Comparison of ENCODE assay signal across 15 cellular contexts in genomic region chr14:81454572-81455218, GRCh38. TPM values are rescaled to one million over a fixed set of nuclear protein-coding genes. Genes with fewer than 3 reads are reported as not detected.
DNase-seq lines count a peak whose midpoint lies in the region; ATAC-seq, FAIRE-seq and TF ChIP-seq lines count a peak whose summit lies in the region.
"Had no signal": no experiment of that assay in that cellular context is flagged by ENCODE, and none has a peak within 500 bp of the region (broad histone marks: within the 10 kb centered on the region; RNA-seq: fewer than 3 reads in every experiment).

No MANE protein-coding gene starts in this region.

- H4K20me1 ChIP-seq in HepG2 (ENCODE audit: insufficient read depth, low read length): no peaks in the 10 kb centered on the region

- H3K9me3 ChIP-seq in HepG2 (ENCODE audit: low read length) (no peaks in the 10 kb centered on the region), right lobe of liver (no peaks in the 10 kb centered on the region), upper lobe of right lung (no peaks in the 10 kb centered on the region)
- H3K9me3 ChIP-seq: adrenal gland, Peyer's patch had no signal

- no peak overlapping the region for H3K27ac ChIP-seq in HepG2 (ENCODE audit: extremely low read length, insufficient read depth, low read length)
- no peak overlapping the region for H3K27ac ChIP-seq in right lobe of liver
- H3K27ac ChIP-seq in upper lobe of right lung: no peak overlapping the region
- H3K27ac ChIP-seq: adrenal gland, Peyer's patch had no signal

- TF ChIP-seq EP300 in HepG2 (IDR thresholded peaks at IDR 0.05; ENCODE audit: low read depth in 2 of 2, low read length in 2 of 2) (no peak), HepG2 (CRISPR knock-in tag; IDR thresholded peaks at IDR 0.05; ENCODE audit: borderline replicate concordance) (no peak)

- H3K4me3 ChIP-seq in HepG2 (replicated peaks in 1 of 3; ENCODE audit: insufficient read depth in 1 of 3, low read depth in 2 of 3, low read length in 3 of 3): no peak overlapping the region
- no peak overlapping the region for H3K4me3 ChIP-seq in right lobe of liver
- no peak overlapping the region for H3K4me3 ChIP-seq in upper lobe of right lung
- H3K4me3 ChIP-seq: adrenal gland, Peyer's patch had no signal

- no TSS peak for BruUV-seq in HepG2 (replicated peaks; lab: Mats Ljungman, UMichigan)

- H3K36me3 ChIP-seq in HepG2 (replicated peaks in 1 of 2; ENCODE audit: control insufficient read depth in 1 of 2, insufficient read depth in 2 of 2, low read length in 2 of 2): no peaks in the 10 kb centered on the region
- H3K36me3 ChIP-seq in right lobe of liver: no peaks in the 10 kb centered on the region
- no peaks in the 10 kb centered on the region for H3K36me3 ChIP-seq in upper lobe of right lung
- H3K36me3 ChIP-seq: adrenal gland, Peyer's patch had no signal

- no peak for TF ChIP-seq RAD21 in HepG2 (CRISPR knock-in tag; IDR thresholded peaks at IDR 0.05)

- CTCF ChIA-PET in HepG2 (lab: Yijun Ruan, JAX; ENCODE audit: low intra/inter-chr PET ratio, low total read pairs): interaction anchor here (1.0 kb wide), 1 partner anchor 185 kb away, joined by 3 read pairs; no protein-coding TSS in a partner anchor

- no peak for FAIRE-seq in HepG2 (lab: Jason Lieb, UNC)
- FAIRE-seq: GM12892, keratinocyte had no signal

- H3K4me1 ChIP-seq in HepG2 (ENCODE audit: insufficient read depth, low read length): peaks cover 36% of the 10 kb centered on the region
- peaks cover 0 to under 1% (median 0%) of the 10 kb centered on the region in 4 donors for H3K4me1 ChIP-seq in right lobe of liver
- peaks cover 12% of the 10 kb centered on the region for H3K4me1 ChIP-seq in upper lobe of right lung
- H3K4me1 ChIP-seq: adrenal gland, Peyer's patch had no signal

- TF ChIP-seq POLR2A in HepG2 (IDR thresholded peaks at IDR 0.05; ENCODE audit: insufficient read depth in 1 of 2, low read depth in 2 of 2, low read length in 2 of 2) (no peak), right lobe of liver (IDR thresholded peaks at IDR 0.05) (no peak)

- no peak for TF ChIP-seq CTCF in HepG2 (CRISPR knock-in tag; IDR thresholded peaks at IDR 0.05)
- TF ChIP-seq CTCF in right lobe of liver (IDR thresholded peaks at IDR 0.05): no peak
- no peak for TF ChIP-seq CTCF in upper lobe of right lung (IDR thresholded peaks at IDR 0.05)

- 25% methylated on average over 5 of the region's 5 CpGs for WGBS in HepG2 (ENCODE audit: low lambda C conversion rate)
- 77% methylated on average over 5 of the region's 5 CpGs for WGBS in right lobe of liver (ENCODE audit: insufficient coverage, low coverage, low lambda C conversion rate, missing lambda C conversion rate)

- no peak overlapping the region for H3K9ac ChIP-seq in HepG2 (ENCODE audit: insufficient read depth, low read depth, low read length)

- no peak for DNase-seq in HepG2 (ENCODE audit: low spot score)
- DNase-seq in right lobe of liver: no peak
- DNase-seq in upper lobe of right lung: no peak
- no peak for DNase-seq in iPS-NIHi11 (ENCODE audit: low spot score)
- no peak for DNase-seq in effector CD4-positive, alpha-beta T cell
- DNase-seq: activated CD8-positive, alpha-beta memory T cell treated with anti-CD3 and anti-CD28 coated beads, Interleukin-2, amount 50 U/mL, for 4 hours; adrenal gland; NCI-H446 treated with DMSO at 0.1 percent for 48 hours; Peyer's patch had no signal

- H3K79me2 ChIP-seq in HepG2 (ENCODE audit: insufficient read depth, low read length): no peaks in the 10 kb centered on the region

- H3K4me2 ChIP-seq in HepG2 (ENCODE audit: low read depth, low read length): peak overlapping the region; percentile 27; the same call in 1 of the 2 replicates

- intact Hi-C loops in HepG2 (cut with micrococcal nuclease; ENCODE audit: unreplicated experiment) (loop anchor here (5.0 kb wide), 1 partner anchor 237 kb away; no protein-coding TSS in a partner anchor), right lobe of liver (cut with DNase I) (loop anchor here (5.0 kb wide), 2 partner anchors 182 to 187 kb away; no protein-coding TSS in a partner anchor), upper lobe of right lung (cut with DNase I) (loop anchor here (10.0 kb wide), 1 partner anchor 180 kb away; no protein-coding TSS in a partner anchor)

- no peak for ATAC-seq in HepG2
- no peak for ATAC-seq in right lobe of liver
- ATAC-seq in HG02623 (IDR thresholded peaks at IDR 0.05; ENCODE audit: unreplicated experiment): peak; percentile 69
- ATAC-seq in HG03196 (IDR thresholded peaks at IDR 0.05; ENCODE audit: unreplicated experiment): peak; percentile 67
- ATAC-seq in upper lobe of right lung: peak; percentile 7
- ATAC-seq in HG03439 (IDR thresholded peaks at IDR 0.05; ENCODE audit: unreplicated experiment): no peak

- POLR2A ChIA-PET in HepG2 (lab: Yijun Ruan, JAX): interaction anchor here (1.1 kb wide), 1 partner anchor 19 kb away, joined by 3 read pairs; no protein-coding TSS in a partner anchor

- in situ Hi-C loops in HepG2 (cut with HindIII; ENCODE audit: extremely low pct_ligation_motif_present, low pct_unique_long_range_greater_than_20kb): loop anchor here (5.0 kb wide), 1 partner anchor 182 kb away; no protein-coding TSS in a partner anchor

- H2AFZ ChIP-seq in HepG2 (ENCODE audit: low read length): peak overlapping the region; percentile 38

- H3K27me3 ChIP-seq in HepG2 (ENCODE audit: control insufficient read depth in 1 of 2, insufficient read depth in 2 of 2, low read length in 2 of 2) (no peaks in the 10 kb centered on the region), right lobe of liver (no peaks in the 10 kb centered on the region), upper lobe of right lung (no peaks in the 10 kb centered on the region)
- H3K27me3 ChIP-seq: adrenal gland, Peyer's patch had no signal

TF ChIP-seq in HepG2, 621 proteins besides CTCF, POLR2A, EP300 and RAD21:
- TF ChIP-seq ZNF101 (CRISPR knock-in tag; IDR thresholded peaks at IDR 0.05; ENCODE audit: borderline replicate concordance, low read depth): no peak
- TF ChIP-seq, protein P1, sequence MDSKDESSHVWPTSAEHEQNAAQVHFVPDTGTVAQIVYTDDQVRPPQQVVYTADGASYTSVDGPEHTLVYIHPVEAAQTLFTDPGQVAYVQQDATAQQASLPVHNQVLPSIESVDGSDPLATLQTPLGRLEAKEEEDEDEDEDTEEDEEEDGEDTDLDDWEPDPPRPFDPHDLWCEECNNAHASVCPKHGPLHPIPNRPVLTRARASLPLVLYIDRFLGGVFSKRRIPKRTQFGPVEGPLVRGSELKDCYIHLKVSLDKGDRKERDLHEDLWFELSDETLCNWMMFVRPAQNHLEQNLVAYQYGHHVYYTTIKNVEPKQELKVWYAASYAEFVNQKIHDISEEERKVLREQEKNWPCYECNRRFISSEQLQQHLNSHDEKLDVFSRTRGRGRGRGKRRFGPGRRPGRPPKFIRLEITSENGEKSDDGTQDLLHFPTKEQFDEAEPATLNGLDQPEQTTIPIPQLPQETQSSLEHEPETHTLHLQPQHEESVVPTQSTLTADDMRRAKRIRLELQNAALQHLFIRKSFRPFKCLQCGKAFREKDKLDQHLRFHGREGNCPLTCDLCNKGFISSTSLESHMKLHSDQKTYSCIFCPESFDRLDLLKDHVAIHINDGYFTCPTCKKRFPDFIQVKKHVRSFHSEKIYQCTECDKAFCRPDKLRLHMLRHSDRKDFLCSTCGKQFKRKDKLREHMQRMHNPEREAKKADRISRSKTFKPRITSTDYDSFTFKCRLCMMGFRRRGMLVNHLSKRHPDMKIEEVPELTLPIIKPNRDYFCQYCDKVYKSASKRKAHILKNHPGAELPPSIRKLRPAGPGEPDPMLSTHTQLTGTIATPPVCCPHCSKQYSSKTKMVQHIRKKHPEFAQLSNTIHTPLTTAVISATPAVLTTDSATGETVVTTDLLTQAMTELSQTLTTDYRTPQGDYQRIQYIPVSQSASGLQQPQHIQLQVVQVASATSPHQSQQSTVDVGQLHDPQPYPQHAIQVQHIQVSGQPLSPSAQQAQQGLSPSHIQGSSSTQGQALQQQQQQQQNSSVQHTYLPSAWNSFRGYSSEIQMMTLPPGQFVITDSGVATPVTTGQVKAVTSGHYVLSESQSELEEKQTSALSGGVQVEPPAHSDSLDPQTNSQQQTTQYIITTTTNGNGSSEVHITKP (CRISPR knock-in tag; IDR thresholded peaks at IDR 0.05; ENCODE audit: low read depth): no peak

RNA-seq across cellular contexts. Expression of gene STON2, which starts 54.6 kb away (rescaled TPM):
- total RNA-seq in HepG2 (2016; rRNA removed; fragmentation: Illumina TruSeq; extraction: Trizol) (11.0 and 13.8 TPM in 2 replicates), right lobe of liver (10 to 100 TPM in 3 of 6 experiments, 1 to 10 TPM in 3; 4.9 to 23.7 (median 10.7) TPM), upper lobe of right lung (47.7 TPM)
- 1.8 and 2.0 TPM in 2 replicates for total RNA-seq in HepG2 (2016; cell fraction: cytosol; rRNA removed; fragmentation: Illumina TruSeq; extraction: Trizol; ENCODE audit: low read depth)
- total RNA-seq in HepG2 (2016; cell fraction: insoluble cytoplasmic fraction; rRNA removed; fragmentation: Illumina TruSeq; extraction: Trizol): 10.5 and 13.2 TPM in 2 replicates
- 3.1 and 3.8 TPM in 2 replicates for total RNA-seq in HepG2 (2016; cell fraction: membrane; rRNA removed; fragmentation: Illumina TruSeq; extraction: Trizol)
- 12.7 and 16.5 TPM in 2 replicates for total RNA-seq in HepG2 (2016; cell fraction: nucleus; rRNA removed; fragmentation: Illumina TruSeq; extraction: Trizol)
- 2.1 and 2.4 TPM in 2 replicates for polyA plus RNA-seq in HepG2 (2011; rRNA removed)
- 0.71 and 1.6 TPM in 2 replicates for polyA plus RNA-seq in HepG2 (2011; cell fraction: cytosol; rRNA removed)
- 2.0 and 3.8 TPM in 2 replicates for polyA plus RNA-seq in HepG2 (2011; cell fraction: nucleus; rRNA removed)
- 1.3 and 1.6 TPM in 2 replicates for polyA plus RNA-seq in HepG2 (2012)
- 0.23 and 0.43 TPM in 2 replicates for polyA plus RNA-seq in HepG2 (2016; cell fraction: cytosol; fragmentation: Illumina TruSeq; extraction: Trizol; ENCODE audit: low read depth)
- polyA plus RNA-seq in HepG2 (2016; cell fraction: insoluble cytoplasmic fraction; fragmentation: Illumina TruSeq; extraction: Trizol; ENCODE audit: low read depth): 2.4 TPM in 2 replicates
- 0.57 and 0.77 TPM in 2 replicates for polyA plus RNA-seq in HepG2 (2016; cell fraction: membrane; fragmentation: Illumina TruSeq; extraction: Trizol; ENCODE audit: low read depth)
- polyA plus RNA-seq in HepG2 (2016; cell fraction: nucleus; fragmentation: Illumina TruSeq; extraction: Trizol; ENCODE audit: insufficient read depth, low read depth): 2.7 and 4.2 TPM in 2 replicates
- polyA minus RNA-seq in HepG2 (2011; rRNA and poly(A)+ RNA removed; ENCODE audit: low replicate concordance): 15.1 and 91.4 TPM in 2 replicates
- polyA minus RNA-seq in HepG2 (2011; cell fraction: cytosol; rRNA and poly(A)+ RNA removed): 6.2 and 6.7 TPM in 2 replicates
- polyA minus RNA-seq in HepG2 (2011; cell fraction: nucleus; rRNA and poly(A)+ RNA removed): 14.8 and 17.2 TPM in 2 replicates
- total RNA-seq: fibroblast of villous mesenchyme had no signal

Comparison
In these comparisons a context has a peak if more than half of its experiments do, and no peak if none do; other contexts are left out.
1. ATAC-seq: peak in HG02623 (single experiment), HG03196 (single experiment) and upper lobe of right lung (single experiment); none in HepG2 (single experiment), right lobe of liver (0 of 4) and HG03439 (single experiment).